8 cellular contexts compared by ENCODE assay signal in the genomic region with DNA sequence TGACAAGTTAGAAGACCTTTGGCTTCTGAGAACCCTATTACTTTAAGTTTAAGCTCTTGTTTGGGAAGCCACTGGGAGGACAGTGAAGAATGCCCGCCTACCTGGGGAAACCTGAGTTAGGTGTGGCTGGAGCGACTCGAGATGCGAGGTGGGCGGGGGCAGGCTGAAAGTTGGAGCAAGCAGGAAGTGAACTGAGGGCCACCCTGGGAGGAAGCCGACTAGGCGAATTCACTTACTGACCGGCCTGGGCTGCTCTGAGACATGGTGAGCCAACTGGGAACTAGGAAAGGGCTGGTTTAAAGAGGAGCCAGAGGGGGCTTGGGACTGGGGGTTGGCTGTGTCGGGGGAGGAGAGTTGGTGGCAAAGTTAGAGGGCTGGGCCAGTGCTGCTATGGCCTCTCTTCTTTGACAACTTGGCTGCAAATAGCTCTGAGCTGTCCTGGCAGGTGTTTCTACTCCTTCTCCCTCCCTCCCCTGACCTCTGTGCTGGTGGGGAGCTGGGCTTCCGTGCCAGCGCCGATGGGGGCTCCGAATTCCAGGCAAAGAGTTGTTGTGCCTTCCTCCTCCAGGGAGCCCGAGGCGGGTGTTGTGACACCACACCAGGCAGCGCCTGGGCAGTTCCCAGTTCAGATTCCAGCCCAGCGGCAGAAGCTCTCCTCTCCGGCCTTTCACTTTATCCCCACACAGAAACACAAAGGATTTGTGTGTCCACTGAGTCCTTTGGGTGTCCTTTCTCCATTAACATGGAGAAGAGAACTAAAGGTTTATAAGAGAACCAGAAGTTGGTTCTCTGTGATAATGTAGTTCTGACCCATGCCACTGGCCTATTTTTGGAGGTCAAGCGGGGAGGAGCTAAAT. TPM values are rescaled to one million over a fixed set of nuclear protein-coding genes. Genes with fewer than 3 reads are reported as not detected.
DNase-seq lines count a peak whose midpoint lies in the region; ATAC-seq and TF ChIP-seq lines count a peak whose summit lies in the region.

Gene VAMP8 (plus strand): TSS at position 201 of the 857 bp plus-strand sequence. CDS start 61 bp downstream, at position 262.

- H3K4me3 ChIP-seq in GM06990 (replicated peaks; ENCODE audit: low read depth, low read length) (peak within 1 kb of the TSS; percentile 81), H7 (ENCODE audit: insufficient read depth, low read depth, low read length) (peak within 1 kb of the TSS; percentile 48), trophoblast cell (ENCODE audit: low read depth, low read length) (peak within 1 kb of the TSS; percentile 69), aorta (ENCODE audit: low read length in 2 of 2) (no peak within 1 kb of the TSS)

- peak; percentile 59 for DNase-seq in GM06990 (ENCODE audit: extremely low read depth, insufficient read length)
- peak; percentile 88 for DNase-seq in H7
- peak; percentile 58 for DNase-seq in NCI-H69 (lab: John Stamatoyannopoulos, UW)
- peak; percentile 74 for DNase-seq in activated T-cell treated with anti-CD3 and anti-CD28 coated beads, Interleukin-2, amount 50 U/mL, for 24 hours
- no peak for DNase-seq in glomerular endothelial cell (ENCODE audit: extremely low read depth, low read depth, low spot score)
- peak; percentile 89 to 91 for DNase-seq in trophoblast cell
- DNase-seq in aorta: peak in 1 of 2 donors; percentile 72
- no peak for DNase-seq in NCI-H1092 treated with DMSO at 0.1 percent for 48 hours (lab: John Stamatoyannopoulos, UW)

- peak; percentile 57 for ATAC-seq in aorta (ENCODE audit: low FRiP score)

- no peaks in the 10 kb centered on the region for H3K27me3 Mint-ChIP-seq in activated T-cell treated with anti-CD3 and anti-CD28 coated beads, Interleukin-2, amount 50 U/mL, for 24 hours

- H2BK5ac ChIP-seq in trophoblast cell (ENCODE audit: low read depth, low read length, poor library complexity): peak within 1 kb of the TSS; percentile 83

- peak within 1 kb of the TSS; percentile 92 for H4K91ac ChIP-seq in trophoblast cell (ENCODE audit: low read depth, low read length)

- no peak within 1 kb of the TSS for H3K23ac ChIP-seq in trophoblast cell (ENCODE audit: low read length)

- H3K9me3 ChIP-seq in trophoblast cell (ENCODE audit: insufficient read depth, low read depth, low read length): no peaks in the 10 kb centered on the region
- H3K9me3 ChIP-seq in aorta (ENCODE audit: control insufficient read depth, low read length): no peaks in the 10 kb centered on the region

- peaks cover 33% of the 10 kb centered on the region for H3K4me1 Mint-ChIP-seq in activated T-cell treated with anti-CD3 and anti-CD28 coated beads, Interleukin-2, amount 50 U/mL, for 24 hours (ENCODE audit: low read depth)

- no peak for TF ChIP-seq CTCF in GM06990 (IDR thresholded peaks at IDR 0.05; ENCODE audit: insufficient read depth, low read length, poor library complexity, severe bottlenecking)

- peak within 1 kb of the TSS; percentile 73 for H2BK120ac ChIP-seq in trophoblast cell (ENCODE audit: insufficient read depth, low read length, poor library complexity)

- H3K18ac ChIP-seq in trophoblast cell (ENCODE audit: low read length): peak within 1 kb of the TSS; percentile 74

- peak within 1 kb of the TSS; percentile 43 for H3K4ac ChIP-seq in trophoblast cell (ENCODE audit: low read depth, low read length)

- peaks cover 6% of the 10 kb centered on the region for H3K79me2 ChIP-seq in trophoblast cell (ENCODE audit: control insufficient read depth, insufficient read depth, low read length, poor library complexity)

- peaks cover 4% of the 10 kb centered on the region for H3K79me1 ChIP-seq in trophoblast cell (ENCODE audit: low read length)

- peaks cover 41% of the 10 kb centered on the region for H3K36me3 Mint-ChIP-seq in activated T-cell treated with anti-CD3 and anti-CD28 coated beads, Interleukin-2, amount 50 U/mL, for 24 hours (ENCODE audit: low read depth)

- H3K27me3 ChIP-seq in GM06990 (replicated peaks; ENCODE audit: control insufficient read depth, insufficient read depth, low read length): no peaks in the 10 kb centered on the region
- no peaks in the 10 kb centered on the region for H3K27me3 ChIP-seq in H7 (ENCODE audit: control insufficient read depth, insufficient read depth, low read length)
- H3K27me3 ChIP-seq in trophoblast cell (ENCODE audit: insufficient read depth, low read length): no peaks in the 10 kb centered on the region
- H3K27me3 ChIP-seq in aorta (ENCODE audit: control insufficient read depth in 1 of 2, insufficient read depth in 2 of 2, low read length in 1 of 2): no peaks in the 10 kb centered on the region

- no peaks in the 10 kb centered on the region for H3K9me3 Mint-ChIP-seq in activated T-cell treated with anti-CD3 and anti-CD28 coated beads, Interleukin-2, amount 50 U/mL, for 24 hours

- no CpG with 5 or more reads among the region's 19 CpGs for WGBS in trophoblast cell (ENCODE audit: extremely low coverage, insufficient coverage, insufficient read length)
- 65 to 70% methylated on average over 19 of the region's 19 CpGs for WGBS in aorta, 2 donors

- H3K27ac ChIP-seq in trophoblast cell (ENCODE audit: low read depth, low read length): peak within 1 kb of the TSS; percentile 68
- no peak within 1 kb of the TSS for H3K27ac ChIP-seq in aorta (ENCODE audit: low read depth in 1 of 2, low read length in 2 of 2)

- intact Hi-C loops in aorta (cut with DNase I): no loop called here

- peak within 1 kb of the TSS; percentile 71 for H4K12ac ChIP-seq in trophoblast cell (ENCODE audit: low read depth, low read length)

- peak within 1 kb of the TSS; percentile 82 for H3K4me2 ChIP-seq in trophoblast cell (ENCODE audit: low read length)

- H3K14ac ChIP-seq in trophoblast cell (ENCODE audit: low read length): peak within 1 kb of the TSS; percentile 92

- peak within 1 kb of the TSS; percentile 67 for H2AFZ ChIP-seq in trophoblast cell (ENCODE audit: insufficient read depth, low read length, poor library complexity)

- H3K27ac Mint-ChIP-seq in activated T-cell treated with anti-CD3 and anti-CD28 coated beads, Interleukin-2, amount 50 U/mL, for 24 hours: peak within 1 kb of the TSS; percentile 93

- H2AK5ac ChIP-seq in trophoblast cell (ENCODE audit: low read length): peak within 1 kb of the TSS; percentile 69

- H3K36me3 ChIP-seq in GM06990 (ENCODE audit: control insufficient read depth, insufficient read depth, low read length): peaks cover 6% of the 10 kb centered on the region
- H3K36me3 ChIP-seq in H7 (replicated peaks; ENCODE audit: control insufficient read depth, insufficient read depth, low read length): no peaks in the 10 kb centered on the region
- peaks cover 7 to 10% of the 10 kb centered on the region in 2 experiments for H3K36me3 ChIP-seq in trophoblast cell (ENCODE audit: control insufficient read depth in 1 of 2, insufficient read depth in 2 of 2, low read length in 2 of 2)
- no peaks in the 10 kb centered on the region for H3K36me3 ChIP-seq in aorta (ENCODE audit: control insufficient read depth in 1 of 2, insufficient read depth in 2 of 2, low read length in 1 of 2)

- H4K8ac ChIP-seq in trophoblast cell (ENCODE audit: low read depth, low read length): peak within 1 kb of the TSS; percentile 93

- H3K4me1 ChIP-seq in trophoblast cell (ENCODE audit: control insufficient read depth in 1 of 2, insufficient read depth in 2 of 2, low read length in 2 of 2) (peaks cover 24 to 25% of the 10 kb centered on the region in 2 experiments), aorta (ENCODE audit: control insufficient read depth in 1 of 2, insufficient read depth in 2 of 2, low read length in 2 of 2) (no peaks in the 10 kb centered on the region)

- H3K9ac ChIP-seq in trophoblast cell (ENCODE audit: low read length): peak within 1 kb of the TSS; percentile 60

- H2BK12ac ChIP-seq in trophoblast cell (ENCODE audit: low read length): peak within 1 kb of the TSS; percentile 66

- peak within 1 kb of the TSS; percentile 98 for H3K4me3 Mint-ChIP-seq in activated T-cell treated with anti-CD3 and anti-CD28 coated beads, Interleukin-2, amount 50 U/mL, for 24 hours

RNA-seq across cellular contexts. Expression of gene VAMP8, which starts in this region (rescaled TPM):
- total RNA-seq in H7 (2014; rRNA removed; shearing (Covaris generic)): 17.7 and 33.0 TPM in 2 replicates
- 14.1 and 20.5 TPM in 2 replicates for total RNA-seq in glomerular endothelial cell
- polyA plus RNA-seq in trophoblast cell (2013): 104 and 109 TPM in 2 replicates
- total RNA-seq in aorta: 10 to 100 TPM; 40.5 to 43.5 TPM
- polyA plus RNA-seq in aorta: 100 to 1,000 TPM in 1 of 2 donors, 10 to 100 TPM in 1; 23.9 to 256 TPM

Comparison
In these comparisons a context has a peak if more than half of its experiments do, and no peak if none do; other contexts are left out.
1. DNase-seq: peak in GM06990 (single experiment), H7 (single experiment), NCI-H69 (single experiment), activated T-cell treated with anti-CD3 and anti-CD28 coated beads, Interleukin-2, amount 50 U/mL, for 24 hours (single experiment) and trophoblast cell (2 of 2); none in glomerular endothelial cell (single experiment) and NCI-H1092 treated with DMSO at 0.1 percent for 48 hours (single experiment).
2. H3K4me3 ChIP-seq: peak in GM06990 (single experiment), H7 (single experiment) and trophoblast cell (single experiment); none in aorta (0 of 2).